In genomic region chr9:128829477-128830251, GRCh38 we compare ENCODE assay signal across 1 cellular context.
TF ChIP-seq lines count a peak whose summit lies in the region.

SPOUT1 (minus strand) TSS chr9:128829794; CDS start chr9:128829780, 14 bp downstream.

TF ChIP-seq in HepG2, 621 proteins besides CTCF, POLR2A, EP300 and RAD21 (continued from another document):
- no peak for TF ChIP-seq HMGXB3 (CRISPR knock-in tag; IDR thresholded peaks at IDR 0.05; ENCODE audit: borderline replicate concordance)
- TF ChIP-seq PRPF4 (IDR thresholded peaks at IDR 0.05; ENCODE audit: low read depth, low read length, poor library complexity, severe bottlenecking): no peak
- TF ChIP-seq ZNF605 (CRISPR knock-in tag; IDR thresholded peaks at IDR 0.05): peak; percentile 39; the same call in 1 of the 2 replicates
- TF ChIP-seq HNRNPLL (IDR thresholded peaks at IDR 0.05; ENCODE audit: low read depth, low read length, poor library complexity, severe bottlenecking): peak; percentile 92
- TF ChIP-seq HNRNPK (IDR thresholded peaks at IDR 0.05; ENCODE audit: low read depth, low read length, poor library complexity, severe bottlenecking): peak; percentile 21
- peak; percentile 26 for TF ChIP-seq PHF5A (CRISPR knock-in tag; IDR thresholded peaks at IDR 0.05; ENCODE audit: low read depth, unreplicated experiment)
- no peak for TF ChIP-seq TRIM22 (IDR thresholded peaks at IDR 0.05)
- peak; percentile 45; the same call in 1 of the 2 replicates for TF ChIP-seq ATF2 (CRISPR knock-in tag; IDR thresholded peaks at IDR 0.05)
- TF ChIP-seq LRRFIP1 (CRISPR knock-in tag; conservative IDR thresholded peaks at IDR 0.05): no peak
- 0 out of 2 replicates have a peak, but pooled peaks have one; percentile 65 for TF ChIP-seq ZNF264 (CRISPR knock-in tag; IDR thresholded peaks at IDR 0.05)
- TF ChIP-seq ZNF24 (IDR thresholded peaks at IDR 0.05): no peak
- TF ChIP-seq ZNF18 (CRISPR knock-in tag; IDR thresholded peaks at IDR 0.05; ENCODE audit: insufficient replicate concordance): no peak
- TF ChIP-seq ZNF138 (CRISPR knock-in tag; IDR thresholded peaks at IDR 0.05; ENCODE audit: low read depth): peak; percentile 86; the same call in 1 of the 2 replicates
- TF ChIP-seq SAFB2 (CRISPR knock-in tag; IDR thresholded peaks at IDR 0.05; ENCODE audit: borderline replicate concordance, low read depth): peak; percentile 81; the same call in 1 of the 2 replicates
- no peak for TF ChIP-seq ZNF20 (CRISPR knock-in tag; IDR thresholded peaks at IDR 0.05)
- no peak for TF ChIP-seq SRF (IDR thresholded peaks at IDR 0.05; ENCODE audit: low read depth, low read length)
- no peak for TF ChIP-seq ZNF512B (CRISPR knock-in tag; IDR thresholded peaks at IDR 0.05; ENCODE audit: borderline replicate concordance)
- TF ChIP-seq ATF7-NPFF (CRISPR knock-in tag; IDR thresholded peaks at IDR 0.05; ENCODE audit: low read depth): peak; percentile 86
- TF ChIP-seq BRD4 (CRISPR knock-in tag; IDR thresholded peaks at IDR 0.05): peak; percentile 93
- peak; percentile 82 for TF ChIP-seq POGK (CRISPR knock-in tag; conservative IDR thresholded peaks at IDR 0.05)
- 0 out of 2 replicates have a peak, but pooled peaks have one; percentile 15 for TF ChIP-seq NR0B2 (CRISPR knock-in tag; IDR thresholded peaks at IDR 0.05)
- TF ChIP-seq CHD4 (IDR thresholded peaks at IDR 0.05; ENCODE audit: borderline replicate concordance, low read length): no peak
- no peak for TF ChIP-seq DZIP1 (CRISPR knock-in tag; IDR thresholded peaks at IDR 0.05)
- TF ChIP-seq ZNF354B (CRISPR knock-in tag; IDR thresholded peaks at IDR 0.05): no peak
- no peak for TF ChIP-seq ETV6 (CRISPR knock-in tag; conservative IDR thresholded peaks at IDR 0.05)
- 0 out of 2 replicates have a peak, but pooled peaks have one; percentile 32 for TF ChIP-seq REPIN1 (CRISPR knock-in tag; IDR thresholded peaks at IDR 0.05; ENCODE audit: borderline replicate concordance, low read depth)
- TF ChIP-seq ZFYVE20 (CRISPR knock-in tag; IDR thresholded peaks at IDR 0.05; ENCODE audit: borderline replicate concordance, low read depth): peak; percentile 86; the same call in 1 of the 2 replicates
- TF ChIP-seq MIER3 (CRISPR knock-in tag; IDR thresholded peaks at IDR 0.05; ENCODE audit: borderline replicate concordance): peak; percentile 35; the same call in 1 of the 2 replicates
- TF ChIP-seq SMAD9 (CRISPR knock-in tag; IDR thresholded peaks at IDR 0.05): no peak
- TF ChIP-seq MAFG (CRISPR knock-in tag; IDR thresholded peaks at IDR 0.05): no peak
- peak; percentile 79; the same call in 1 of the 2 replicates for TF ChIP-seq DMTF1 (CRISPR knock-in tag; IDR thresholded peaks at IDR 0.05)
- peak; percentile 15; the same call in 1 of the 2 replicates for TF ChIP-seq NCOA2 (CRISPR knock-in tag; IDR thresholded peaks at IDR 0.05)
- peak; percentile 35; the same call in 1 of the 2 replicates for TF ChIP-seq FOSL1 (CRISPR knock-in tag; IDR thresholded peaks at IDR 0.05; ENCODE audit: borderline replicate concordance)
